In genomic region chr1:152656459-152656858, GRCh38 we compare ENCODE assay signal across 11 cellular contexts. TPM values are rescaled to one million over a fixed set of nuclear protein-coding genes. Genes with fewer than 3 reads are reported as not detected.
"Had no signal": no experiment of that assay in that cellular context is flagged by ENCODE, and none has a peak within 500 bp of the region (broad histone marks: within the 10 kb centered on the region; RNA-seq: fewer than 3 reads in every experiment).

No MANE protein-coding gene starts in this region.

- DNase-seq: GM23248, GOT3, H7, H9, HCEC 1CT, HFFc6 had no signal

- H3K4me1 Mint-ChIP-seq: GM23338, H9 had no signal

- H3K4me3 Mint-ChIP-seq: GM23338, H9, HFFc6 had no signal

- H3K9me3 ChIP-seq: HAP-1 had no signal

- H3K27ac Mint-ChIP-seq: GM23338, H9, HFFc6 had no signal

- H3K27ac ChIP-seq: GM23248 had no signal

- H3K9me3 Mint-ChIP-seq: GM23338, HFFc6 had no signal

- H3K4me1 ChIP-seq: HAP-1 had no signal

- H3K4me3 ChIP-seq: GM23248, GM23338, HAP-1 had no signal

- H3K36me3 ChIP-seq: HAP-1 had no signal

- ATAC-seq: GM23338, HCT116 had no signal

RNA-seq across cellular contexts. Expression of gene LCE2D, which starts 6.7 kb away (rescaled TPM):
- total RNA-seq: GM23248, GM23338, H1, H4, H7, H9, HFFc6 had no signal

RNA-seq across cellular contexts. Expression of gene LCE2C, which starts 18.6 kb away (rescaled TPM):
- total RNA-seq: GM23248, GM23338, H1, H4, H7, H9, HFFc6 had no signal

RNA-seq across cellular contexts. Expression of gene LCE2B, which starts 29.5 kb away (rescaled TPM):
- total RNA-seq: GM23248, GM23338, H1, H4, H7, H9, HFFc6 had no signal

RNA-seq across cellular contexts. Expression of gene LCE3A, which starts 33.6 kb away (rescaled TPM):
- total RNA-seq: GM23248, GM23338, H1, H4, H7, H9, HFFc6 had no signal

RNA-seq across cellular contexts. Expression of gene LCE2A, which starts 41.7 kb away (rescaled TPM):
- total RNA-seq: GM23338, H1, H4, H7, H9 had no signal
